Comparison of ENCODE assay signal across 10 cellular contexts in genomic region chrX:108139303-108139702, GRCh38. TPM values are rescaled to one million over a fixed set of nuclear protein-coding genes. Genes with fewer than 3 reads are reported as not detected.
DNase-seq lines count a peak whose midpoint lies in the region; ATAC-seq, FAIRE-seq and TF ChIP-seq lines count a peak whose summit lies in the region.
"Had no signal": no experiment of that assay in that cellular context is flagged by ENCODE, and none has a peak within 500 bp of the region (broad histone marks: within the 10 kb centered on the region; RNA-seq: fewer than 3 reads in every experiment).

No MANE protein-coding gene starts in this region.

- H3K27ac ChIP-seq in adrenal gland (no peak overlapping the region), ovary (no peak overlapping the region)
- H3K27ac ChIP-seq: VCaP had no signal

- DNase-seq in D721Med (ENCODE audit: insufficient read length, low spot score): no peak
- peak; percentile 63 for DNase-seq in HEK293T (ENCODE audit: extremely low spot score)
- DNase-seq in adrenal gland: no peak
- DNase-seq in left lobe of liver (ENCODE audit: low spot score): no peak
- no peak for DNase-seq in T-helper 17 cell
- DNase-seq in ovary: no peak
- no peak for DNase-seq in amniotic stem cell (lab: John Stamatoyannopoulos, UW)
- DNase-seq: NCI-H1436 had no signal

- H3K27ac Mint-ChIP-seq in T-helper 17 cell: no peak overlapping the region

- TF ChIP-seq EP300 in ovary (IDR thresholded peaks at IDR 0.05): no peak

- intact Hi-C loops in adrenal gland (cut with DNase I): no loop called here
- intact Hi-C loops in ovary (cut with DNase I): no loop called here

- no peak for FAIRE-seq in D721Med (lab: Jason Lieb, UNC)

- H3K4me3 ChIP-seq in adrenal gland (no peak overlapping the region), ovary (no peak overlapping the region)

- no peaks in the 10 kb centered on the region for H3K27me3 ChIP-seq in adrenal gland
- H3K27me3 ChIP-seq in ovary: no peaks in the 10 kb centered on the region

- no peaks in the 10 kb centered on the region for H3K27me3 Mint-ChIP-seq in T-helper 17 cell

- H3K9me3 ChIP-seq in adrenal gland (replicated peaks in 1 of 3): no peaks in the 10 kb centered on the region
- no peaks in the 10 kb centered on the region for H3K9me3 ChIP-seq in T-helper 17 cell (ENCODE audit: control insufficient read depth, low read length, poor library complexity, severe bottlenecking)
- H3K9me3 ChIP-seq in ovary: no peaks in the 10 kb centered on the region

- POLR2A ChIA-PET in HEK293T (lab: Yijun Ruan, JAX): interaction anchor here (0.9 kb wide), 1 partner anchor 14 kb away, joined by 3 read pairs; no protein-coding TSS in a partner anchor

- H3K36me3 ChIP-seq in adrenal gland (replicated peaks in 1 of 2) (no peaks in the 10 kb centered on the region), ovary (no peaks in the 10 kb centered on the region)

- WGBS in adrenal gland, 4 donors: 53 to 92% (median 70%) methylated on average over 2 to 4 of the region's 4 CpGs
- WGBS in ovary, 3 donors: 49 to 58% (median 55%) methylated on average over 4 of the region's 4 CpGs

- peaks cover 7% of the 10 kb centered on the region for H3K36me3 Mint-ChIP-seq in T-helper 17 cell (ENCODE audit: low read depth)

- H3K4me3 Mint-ChIP-seq in T-helper 17 cell: no peak overlapping the region

- TF ChIP-seq CTCF in D721Med (IDR thresholded peaks at IDR 0.05; ENCODE audit: insufficient read depth, missing control alignments) (peak; percentile 6), adrenal gland (IDR thresholded peaks at IDR 0.05) (peak in 4 of 6 experiments; percentile 10 to 38 (median 24)), ovary (IDR thresholded peaks at IDR 0.05) (no peak)

- TF ChIP-seq POLR2A in adrenal gland (IDR thresholded peaks at IDR 0.05) (no peak), ovary (IDR thresholded peaks at IDR 0.05) (no peak)

- H3K4me1 ChIP-seq in adrenal gland (replicated peaks in 1 of 2) (no peaks in the 10 kb centered on the region), ovary (ENCODE audit: insufficient read depth) (no peaks in the 10 kb centered on the region)

- no peaks in the 10 kb centered on the region for H3K4me1 Mint-ChIP-seq in T-helper 17 cell

- ATAC-seq in left lobe of liver: peak; percentile 55
- ATAC-seq in T-helper 17 cell: no peak
- ATAC-seq in GM21515 (IDR thresholded peaks at IDR 0.05; ENCODE audit: unreplicated experiment): no peak

- CTCF ChIA-PET in HEK293T (lab: Yijun Ruan, JAX): interaction anchor here (0.6 to 1.7 kb wide), 6 partner anchors 11 to 39 kb away, joined by 3 to 5 read pairs (median 4); no protein-coding TSS in a partner anchor

TF ChIP-seq in HEK293T, 16 proteins besides CTCF, POLR2A, EP300 and RAD21:
- TF ChIP-seq HDGF (IDR thresholded peaks at IDR 0.05; ENCODE audit: borderline replicate concordance) (no peak), ARNT (IDR thresholded peaks at IDR 0.05) (no peak), CTBP1 (IDR thresholded peaks at IDR 0.05; ENCODE audit: borderline replicate concordance) (no peak), BHLHE40 (IDR thresholded peaks at IDR 0.05; ENCODE audit: borderline replicate concordance) (no peak), ZNF384 (IDR thresholded peaks at IDR 0.05) (no peak), SP1 (IDR thresholded peaks at IDR 0.05) (no peak)

RNA-seq across cellular contexts. Expression of gene ATG4A, which starts 47.7 kb away (rescaled TPM):
- 10 to 100 TPM in 6 of 8 donors, 1 to 10 TPM in 2; 6.3 to 21.0 (median 12.8) TPM for total RNA-seq in adrenal gland
- 10 to 100 TPM; 10.3 to 33.2 (median 13.0) TPM for polyA plus RNA-seq in adrenal gland
- total RNA-seq in left lobe of liver: 12.1 TPM
- 1 to 10 TPM; 8.2 to 8.3 TPM for total RNA-seq in T-helper 17 cell
- 1 to 10 TPM; 3.7 to 8.3 (median 5.2) TPM for total RNA-seq in ovary
- 10 to 100 TPM in 1 of 2 donors, 1 to 10 TPM in 1; 3.9 to 13.5 TPM for polyA plus RNA-seq in ovary

RNA-seq across cellular contexts. Expression of gene PSMD10, which starts 48.0 kb away (rescaled TPM):
- total RNA-seq in adrenal gland (10 to 100 TPM; 21.1 to 68.9 (median 50.8) TPM), left lobe of liver (12.2 TPM), T-helper 17 cell (10 to 100 TPM; 14.3 to 17.5 TPM), ovary (10 to 100 TPM; 24.0 to 50.5 (median 40.9) TPM)
- polyA plus RNA-seq in adrenal gland (10 to 100 TPM; 27.6 to 85.4 (median 30.4) TPM), ovary (10 to 100 TPM; 41.6 to 59.4 TPM)

Comparison
In these comparisons a context has a peak if more than half of its experiments do, and no peak if none do; other contexts are left out.
1. CTCF ChIP-seq: peak in D721Med (single experiment) and adrenal gland (4 of 6); none in ovary (0 of 3).